In genomic region chr22:43170131-43170480, GRCh38 we compare ENCODE assay signal across 34 cellular contexts. TPM values are rescaled to one million over a fixed set of nuclear protein-coding genes. Genes with fewer than 3 reads are reported as not detected.
"Had no signal": no experiment of that assay in that cellular context is flagged by ENCODE, and none has a peak within 500 bp of the region (broad histone marks: within the 10 kb centered on the region; RNA-seq: fewer than 3 reads in every experiment).

No MANE protein-coding gene starts in this region.

- H3K4me3 ChIP-seq: cardiac muscle cell, MG63 had no signal

- H3K4me1 Mint-ChIP-seq: activated naive CD8-positive, alpha-beta T cell treated with anti-CD3 and anti-CD28 coated beads for 36 hours; central memory CD8-positive, alpha-beta T cell; IgD-negative memory B cell had no signal

- H3K4me3 Mint-ChIP-seq: activated CD4-positive, alpha-beta memory T cell treated with anti-CD3 and anti-CD28 coated beads for 36 hours; activated naive CD8-positive, alpha-beta T cell treated with anti-CD3 and anti-CD28 coated beads for 36 hours; activated T-cell treated with anti-CD3 and anti-CD28 coated beads, Interleukin-2, amount 50 U/mL, for 4 hours; activated T-helper 1 cell treated with anti-CD3 and anti-CD28 coated beads, Interleukin-12 subunit alpha, Interleukin-12 subunit beta, Interleukin-2, Interleukin-4 antibody, amounts not matched to agents 30 ng/mL and 10 ng/mL and 1 ng/mL, durations not matched to agents 14 hours and 24 hours and 36 hours; central memory CD8-positive, alpha-beta T cell; IgD-negative memory B cell; T-cell had no signal

- H3K9me3 Mint-ChIP-seq: activated CD4-positive, alpha-beta memory T cell treated with anti-CD3 and anti-CD28 coated beads for 36 hours; activated naive CD8-positive, alpha-beta T cell treated with anti-CD3 and anti-CD28 coated beads for 36 hours; activated T-cell treated with anti-CD3 and anti-CD28 coated beads, Interleukin-2, amount 50 U/mL, for 4 hours; activated T-helper 1 cell treated with anti-CD3 and anti-CD28 coated beads, Interleukin-12 subunit alpha, Interleukin-12 subunit beta, Interleukin-2, Interleukin-4 antibody, amounts not matched to agents 30 ng/mL and 10 ng/mL and 1 ng/mL, durations not matched to agents 14 hours and 24 hours and 36 hours; central memory CD8-positive, alpha-beta T cell; IgD-negative memory B cell; T-cell had no signal

- H3K27ac ChIP-seq: brain microvascular endothelial cell, cardiac muscle cell, WERI-Rb-1 had no signal

- DNase-seq: activated CD4-positive, alpha-beta memory T cell treated with anti-CD3 and anti-CD28 coated beads for 36 hours; activated CD4-positive, alpha-beta T cell treated with anti-CD3 and anti-CD28 coated beads, Interleukin-2, amount 50 U/mL, for 1 hour; activated gamma-delta T cell treated with Interleukin-2 at 50 U/mL for 16 hours; activated naive CD4-positive, alpha-beta T cell treated with anti-CD3 and anti-CD28 coated beads, Interleukin-2, amount 50 U/mL, for 16 hours; activated naive CD8-positive, alpha-beta T cell treated with anti-CD3 and anti-CD28 coated beads for 36 hours; activated T-cell treated with anti-CD3 and anti-CD28 coated beads for 4 hours; activated T-cell treated with anti-CD3 and anti-CD28 coated beads, Interleukin-2, amount 50 U/mL, for 4 hours; amniotic stem cell; brain microvascular endothelial cell; Karpas-422; KBM-7; MG63; NCI-H1048; NCI-H1105 treated with DMSO at 0.1 percent for 48 hours; NCI-H1436; NCI-H1694; NCI-H1930; NCI-H2081 treated with DMSO at 0.1 percent for 48 hours; NCI-H345; NCI-H524 treated with DMSO at 0.1 percent for 48 hours; SIG-M5; T-cell; T-helper 2 cell; T-helper 9 cell; WERI-Rb-1 had no signal

- H3K27me3 Mint-ChIP-seq: activated CD4-positive, alpha-beta memory T cell treated with anti-CD3 and anti-CD28 coated beads for 36 hours; activated naive CD8-positive, alpha-beta T cell treated with anti-CD3 and anti-CD28 coated beads for 36 hours; central memory CD8-positive, alpha-beta T cell; IgD-negative memory B cell; T-cell had no signal

- ATAC-seq: activated T-cell treated with anti-CD3 and anti-CD28 coated beads, Interleukin-2, amount 50 U/mL, for 4 hours; Panc1; SK-N-SH treated with all-trans-retinoic acid at 6 μM for 48 hours; T-cell had no signal

- H3K9me3 ChIP-seq: MG63 had no signal

- H3K27ac Mint-ChIP-seq: activated CD4-positive, alpha-beta memory T cell treated with anti-CD3 and anti-CD28 coated beads for 36 hours; activated naive CD8-positive, alpha-beta T cell treated with anti-CD3 and anti-CD28 coated beads for 36 hours; activated T-helper 1 cell treated with anti-CD3 and anti-CD28 coated beads, Interleukin-12 subunit alpha, Interleukin-12 subunit beta, Interleukin-2, Interleukin-4 antibody, amounts not matched to agents 30 ng/mL and 10 ng/mL and 1 ng/mL, durations not matched to agents 14 hours and 24 hours and 36 hours; IgD-negative memory B cell; T-cell had no signal

RNA-seq across cellular contexts. Expression of gene BIK, which starts 59.6 kb away (rescaled TPM):
- total RNA-seq: aorta, chondrocyte, RPMI7951 had no signal
